In the genomic region with DNA sequence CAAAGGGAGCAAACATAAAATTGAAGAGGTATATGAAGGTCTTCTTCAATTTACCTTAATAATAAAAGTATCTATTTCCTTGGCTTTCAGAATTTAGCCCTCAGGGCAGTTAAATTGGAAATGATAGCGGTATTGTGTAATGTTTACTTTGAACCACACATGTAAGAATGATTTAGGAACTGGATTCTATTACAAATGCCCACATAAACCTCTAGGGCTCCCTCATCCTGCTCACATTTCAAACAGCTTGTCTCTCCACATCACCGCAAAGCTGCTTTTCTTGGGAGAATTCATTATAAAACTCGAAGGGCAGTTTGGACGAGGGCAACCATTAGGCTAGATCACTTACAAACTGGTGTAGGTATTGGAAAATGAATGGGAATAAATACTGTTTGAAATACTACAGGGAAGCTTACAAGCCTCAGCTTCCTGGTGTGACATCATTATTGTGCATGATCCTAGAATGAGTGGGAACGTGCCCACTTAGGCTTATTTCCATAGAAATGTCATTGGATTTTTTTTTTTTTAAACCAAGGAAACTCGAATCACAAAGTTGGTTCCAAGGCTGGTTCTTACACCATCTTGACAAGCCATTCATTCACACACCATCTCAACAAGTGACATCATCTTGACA, we compare ENCODE assay signal across 17 cellular contexts. TPM values are rescaled to one million over a fixed set of nuclear protein-coding genes. Genes with fewer than 3 reads are reported as not detected.
DNase-seq lines count a peak whose midpoint lies in the region; ATAC-seq and TF ChIP-seq lines count a peak whose summit lies in the region.
"Had no signal": no experiment of that assay in that cellular context is flagged by ENCODE, and none has a peak within 500 bp of the region (broad histone marks: within the 10 kb centered on the region; RNA-seq: fewer than 3 reads in every experiment).

No MANE protein-coding gene starts in this region.

- H3K4me1 ChIP-seq in naive thymus-derived CD4-positive, alpha-beta T cell (ENCODE audit: control insufficient read depth in 2 of 2, insufficient read depth in 2 of 2, low read length in 2 of 2): no peaks in the 10 kb centered on the region
- H3K4me1 ChIP-seq: ascending aorta, SJCRH30 had no signal

- CTCF ChIA-PET in BJ (lab: Yijun Ruan, JAX): interaction anchor here (1.0 to 3.5 kb wide), 4 partner anchors 10 to 30 kb away, joined by 3 to 16 read pairs (median 4); no protein-coding TSS in a partner anchor
- CTCF ChIA-PET in naive thymus-derived CD4-positive, alpha-beta T cell (lab: Charles Lee): no interaction called here

- H3K9me3 Mint-ChIP-seq in naive thymus-derived CD4-positive, alpha-beta T cell: peaks cover 10 to 56% (median 22%) of the 10 kb centered on the region in 11 donors

- intact Hi-C loops in naive thymus-derived CD4-positive, alpha-beta T cell (cut with micrococcal nuclease): no loop called here

- no peak for ATAC-seq in naive thymus-derived CD4-positive, alpha-beta T cell
- ATAC-seq: activated CD8-positive, alpha-beta memory T cell treated with anti-CD3 and anti-CD28 coated beads, Interleukin-2, amount 10 ng/mL, durations not matched to agents 7 days and 5 days; natural killer cell had no signal

- H3K36me3 ChIP-seq in BJ (ENCODE audit: control insufficient read depth, insufficient read depth, low read length) (no peaks in the 10 kb centered on the region), kidney epithelial cell (ENCODE audit: control insufficient read depth, insufficient read depth, low read length) (no peaks in the 10 kb centered on the region)
- H3K36me3 ChIP-seq in naive thymus-derived CD4-positive, alpha-beta T cell (ENCODE audit: control insufficient read depth in 2 of 3, insufficient read depth in 3 of 3, low read length in 3 of 3): no peaks in the 10 kb centered on the region
- H3K36me3 ChIP-seq: ascending aorta, SJCRH30 had no signal

- H3K4me3 Mint-ChIP-seq in naive thymus-derived CD4-positive, alpha-beta T cell: no peak overlapping the region
- H3K4me3 Mint-ChIP-seq: activated CD8-positive, alpha-beta memory T cell treated with anti-CD3 and anti-CD28 coated beads, Interleukin-2, amount 10 ng/mL, durations not matched to agents 7 days and 5 days; natural killer cell had no signal

- no peak overlapping the region for H3K27ac Mint-ChIP-seq in naive thymus-derived CD4-positive, alpha-beta T cell
- H3K27ac Mint-ChIP-seq: activated CD8-positive, alpha-beta memory T cell treated with anti-CD3 and anti-CD28 coated beads, Interleukin-2, amount 10 ng/mL, durations not matched to agents 7 days and 5 days; natural killer cell had no signal

- POLR2A ChIA-PET in BJ (lab: Charles Lee): no interaction called here
- POLR2A ChIA-PET in naive thymus-derived CD4-positive, alpha-beta T cell (lab: Charles Lee): no interaction called here

- no peak overlapping the region for H3K27ac ChIP-seq in naive thymus-derived CD4-positive, alpha-beta T cell (ENCODE audit: low read depth, low read length)
- H3K27ac ChIP-seq: ascending aorta, SJCRH30 had no signal

- peaks cover 8 to 18% (median 15%) of the 10 kb centered on the region in 5 donors for H3K36me3 Mint-ChIP-seq in naive thymus-derived CD4-positive, alpha-beta T cell

- no peaks in the 10 kb centered on the region for H3K4me1 Mint-ChIP-seq in naive thymus-derived CD4-positive, alpha-beta T cell
- H3K4me1 Mint-ChIP-seq: activated CD8-positive, alpha-beta memory T cell treated with anti-CD3 and anti-CD28 coated beads, Interleukin-2, amount 10 ng/mL, durations not matched to agents 7 days and 5 days; natural killer cell had no signal

- 0 out of 2 replicates have a peak, but pooled peaks have one; percentile 2 for TF ChIP-seq CTCF in BJ (IDR thresholded peaks at IDR 0.05; ENCODE audit: insufficient read depth, low read depth, low read length)
- TF ChIP-seq CTCF in kidney epithelial cell (IDR thresholded peaks at IDR 0.05; ENCODE audit: insufficient read depth, low read length, poor library complexity, severe bottlenecking): no peak

- DNase-seq in BJ (ENCODE audit: low read depth) (no peak), M059J (ENCODE audit: low read depth) (peak; percentile 61), RPMI7951 (ENCODE audit: low read depth) (peak; percentile 32), kidney epithelial cell (ENCODE audit: low read depth) (peak; percentile 7), amygdala (lab: John Stamatoyannopoulos, UW) (no peak), putamen (ENCODE audit: low spot score) (no peak), NCI-H1436 (lab: John Stamatoyannopoulos, UW) (no peak)
- DNase-seq in naive thymus-derived CD4-positive, alpha-beta T cell: no peak
- DNase-seq: activated CD8-positive, alpha-beta memory T cell treated with anti-CD3 and anti-CD28 coated beads, Interleukin-2, amount 10 ng/mL, durations not matched to agents 7 days and 5 days; activated effector memory CD4-positive, alpha-beta T cell treated with Interleukin-2 at 50 U/mL for 16 hours; cortex of kidney; H7; natural killer cell; retina had no signal

- peaks cover 0 to 16% (median 0%) of the 10 kb centered on the region in 3 experiments for H3K9me3 ChIP-seq in naive thymus-derived CD4-positive, alpha-beta T cell (ENCODE audit: control insufficient read depth in 2 of 3, low read length in 3 of 3)
- H3K9me3 ChIP-seq: SJCRH30 had no signal

- no peaks in the 10 kb centered on the region for H3K27me3 ChIP-seq in BJ (ENCODE audit: control insufficient read depth, insufficient read depth, low read length)
- H3K27me3 ChIP-seq in kidney epithelial cell (ENCODE audit: control insufficient read depth, insufficient read depth, low read length): no peaks in the 10 kb centered on the region
- H3K27me3 ChIP-seq in naive thymus-derived CD4-positive, alpha-beta T cell (ENCODE audit: control insufficient read depth in 2 of 2, insufficient read depth in 2 of 2, low read length in 2 of 2): no peaks in the 10 kb centered on the region
- H3K27me3 ChIP-seq: ascending aorta, SJCRH30 had no signal

- H3K4me3 ChIP-seq in BJ (ENCODE audit: low read depth, low read length) (no peak overlapping the region), kidney epithelial cell (ENCODE audit: low read depth, low read length) (no peak overlapping the region)
- H3K4me3 ChIP-seq in naive thymus-derived CD4-positive, alpha-beta T cell (ENCODE audit: low read length): no peak overlapping the region
- H3K4me3 ChIP-seq: ascending aorta, lung, SJCRH30 had no signal

- peaks cover 4 to 24% (median 7%) of the 10 kb centered on the region in 5 donors for H3K27me3 Mint-ChIP-seq in naive thymus-derived CD4-positive, alpha-beta T cell

RNA-seq across cellular contexts. Expression of gene MTRR, which starts 47.3 kb away (rescaled TPM):
- 58.6 and 65.4 TPM in 2 replicates for polyA plus RNA-seq in BJ (2011; rRNA removed)
- 32.1 and 66.0 TPM in 2 replicates for polyA minus RNA-seq in BJ (2011; rRNA and poly(A)+ RNA removed)
- total RNA-seq in M059J (2014; rRNA removed; shearing (Covaris generic)): 45.1 and 55.0 TPM in 2 replicates
- total RNA-seq in RPMI7951 (2014; rRNA removed; shearing (Covaris generic)): 20.4 and 22.3 TPM in 2 replicates
- total RNA-seq in kidney epithelial cell: 20.7 and 23.6 TPM in 2 replicates
- total RNA-seq in naive thymus-derived CD4-positive, alpha-beta T cell: 10 to 100 TPM; 65.7 to 83.2 (median 70.2) TPM
- 10 to 100 TPM; 35.5 to 36.0 TPM for polyA plus RNA-seq in naive thymus-derived CD4-positive, alpha-beta T cell

RNA-seq across cellular contexts. Expression of gene FASTKD3, which starts 47.5 kb away (rescaled TPM):
- polyA plus RNA-seq in BJ (2011; rRNA removed): 5.6 and 9.2 TPM in 2 replicates
- polyA minus RNA-seq in BJ (2011; rRNA and poly(A)+ RNA removed): 1.7 and 3.0 TPM in 2 replicates
- total RNA-seq in M059J (2014; rRNA removed; shearing (Covaris generic)): 30.7 and 32.6 TPM in 2 replicates
- 13.8 and 21.1 TPM in 2 replicates for total RNA-seq in RPMI7951 (2014; rRNA removed; shearing (Covaris generic))
- 16.2 and 17.0 TPM in 2 replicates for total RNA-seq in kidney epithelial cell
- total RNA-seq in naive thymus-derived CD4-positive, alpha-beta T cell: 10 to 100 TPM in 2 of 5 experiments, 1 to 10 TPM in 3; 4.2 to 15.3 (median 10.0) TPM
- 10 to 100 TPM; 10.0 to 11.3 TPM for polyA plus RNA-seq in naive thymus-derived CD4-positive, alpha-beta T cell
- total RNA-seq: ascending aorta had no signal

Comparison
In these comparisons a context has a peak if more than half of its experiments do, and no peak if none do; other contexts are left out.
1. DNase-seq: peak in M059J (single experiment), RPMI7951 (single experiment) and kidney epithelial cell (single experiment); none in BJ (single experiment), naive thymus-derived CD4-positive, alpha-beta T cell (0 of 9), amygdala (0 of 56), putamen (single experiment) and NCI-H1436 (single experiment).